ENCODE assay signal across 2 cellular contexts in genomic region chr6:38269773-38270172, GRCh38.
TF ChIP-seq lines count a peak whose summit lies in the region.

No MANE protein-coding gene starts in this region.

TF ChIP-seq in GM23338, 12 proteins besides CTCF, POLR2A, EP300 and RAD21 (continued from another document):
- no peak for TF ChIP-seq REST (IDR thresholded peaks at IDR 0.05; ENCODE audit: unreplicated experiment)

TF ChIP-seq in WTC11, 78 proteins besides CTCF, POLR2A, EP300 and RAD21 (continued from another document):
- no peak for TF ChIP-seq KAT7 (CRISPR knock-in tag; IDR thresholded peaks at IDR 0.05; ENCODE audit: borderline replicate concordance)
- TF ChIP-seq EMX1 (CRISPR knock-in tag; IDR thresholded peaks at IDR 0.05), result no peak
- TF ChIP-seq ZSCAN18 (CRISPR knock-in tag; IDR thresholded peaks at IDR 0.05), result no peak
- TF ChIP-seq CREM (CRISPR knock-in tag; IDR thresholded peaks at IDR 0.05), result no peak
- no peak for TF ChIP-seq FOXP4 (CRISPR knock-in tag; IDR thresholded peaks at IDR 0.05)
- TF ChIP-seq FOXJ3 (CRISPR knock-in tag; IDR thresholded peaks at IDR 0.05; ENCODE audit: borderline replicate concordance), result no peak
- no peak for TF ChIP-seq PRRX2 (CRISPR knock-in tag; IDR thresholded peaks at IDR 0.05)
- TF ChIP-seq CREB1 (CRISPR knock-in tag; IDR thresholded peaks at IDR 0.05), result no peak
- TF ChIP-seq MXD4 (CRISPR knock-in tag; IDR thresholded peaks at IDR 0.05; ENCODE audit: borderline replicate concordance), result no peak
- no peak for TF ChIP-seq ZNF512 (CRISPR knock-in tag; IDR thresholded peaks at IDR 0.05; ENCODE audit: borderline replicate concordance)
- no peak for TF ChIP-seq ATF2 (CRISPR knock-in tag; IDR thresholded peaks at IDR 0.05; ENCODE audit: borderline replicate concordance, low read depth)
